Comparison of ENCODE assay signal across 8 cellular contexts in genomic region chr7:1027285-1028043, GRCh38.
A peak's percentile ranks its signal among the peaks of the same experiment; 100 is the strongest.
DNase-seq lines count a peak whose midpoint lies in the region; ATAC-seq and TF ChIP-seq lines count a peak whose summit lies in the region.

No MANE protein-coding gene starts in this region.

- POLR2A ChIA-PET in AG04449 (lab: Yijun Ruan, JAX) = no interaction called here

- H3K4me1 ChIP-seq in HUES6 (ENCODE audit: control insufficient read depth, insufficient read depth, low read length) = peaks cover 12% of the 10 kb centered on the region
- H3K4me1 ChIP-seq in iPS-15b (ENCODE audit: control insufficient read depth, insufficient read depth, low read length) = no peaks in the 10 kb centered on the region

- H3K9ac ChIP-seq in HUES6 (ENCODE audit: low read length) (peak overlapping the region; percentile 4), iPS-15b (ENCODE audit: low read depth, low read length) (peak overlapping the region; percentile 54)

- H3K4me3 ChIP-seq in AG04449 (ENCODE audit: low read depth, low read length) (peak overlapping the region; percentile 67), HUES6 (ENCODE audit: low read depth, low read length) (peak overlapping the region; percentile 48), iPS-15b (ENCODE audit: low read depth, low read length) (peak overlapping the region; percentile 54), skin epidermis (peak overlapping the region; percentile 50 to 84 (median 66))

- DNase-seq in AG04449 (ENCODE audit: low read depth, low spot score) (no peak), amniotic stem cell (lab: John Stamatoyannopoulos, UW) (peak; percentile 9), NCI-H1694 (lab: John Stamatoyannopoulos, UW) (no peak), NCI-H226 (no peak)

- peaks cover 11% of the 10 kb centered on the region; the same call in 1 of the 2 replicates for H3K27me3 ChIP-seq in HUES6 (ENCODE audit: control insufficient read depth, insufficient read depth, low read length)
- H3K27me3 ChIP-seq in iPS-15b (ENCODE audit: control insufficient read depth, insufficient read depth, low read length) = no peaks in the 10 kb centered on the region

- H3K27ac ChIP-seq in HUES6 (ENCODE audit: low read depth, low read length) (no peak overlapping the region), skin epidermis (peak overlapping the region; percentile 28 to 96 (median 86))

- TF ChIP-seq CTCF in AG04449 (IDR thresholded peaks at IDR 0.05; ENCODE audit: insufficient read depth, low read length, missing control alignments) = no peak

- CTCF ChIA-PET in AG04449 (lab: Yijun Ruan, JAX) = interaction anchor here (0.6 to 5.0 kb wide), 3 partner anchors 17 to 38 kb away, joined by 3 to 29 read pairs (median 8); partner anchors contain the start of gene GPR146

- peak; percentile 0 for ATAC-seq in GM18867 (IDR thresholded peaks at IDR 0.05; ENCODE audit: unreplicated experiment)

- no peaks in the 10 kb centered on the region for H3K9me3 ChIP-seq in HUES6 (ENCODE audit: control insufficient read depth, insufficient read depth, low read depth, low read length)
- no peaks in the 10 kb centered on the region for H3K9me3 ChIP-seq in iPS-15b (ENCODE audit: control insufficient read depth, insufficient read depth, low read length)

- H3K36me3 ChIP-seq in HUES6 (ENCODE audit: control insufficient read depth, insufficient read depth, low read length) = peaks cover 11% of the 10 kb centered on the region; the same call in 1 of the 2 replicates
- peaks cover 6% of the 10 kb centered on the region for H3K36me3 ChIP-seq in iPS-15b (ENCODE audit: control insufficient read depth, insufficient read depth, low read length)
